8 cellular contexts compared by ENCODE assay signal in genomic region chr10:89302628-89303027, GRCh38. TPM values are rescaled to one million over a fixed set of nuclear protein-coding genes. Genes with fewer than 3 reads are reported as not detected.
A peak's percentile ranks its signal among the peaks of the same experiment; 100 is the strongest.
DNase-seq lines count a peak whose midpoint lies in the region; ATAC-seq and TF ChIP-seq lines count a peak whose summit lies in the region.

No MANE protein-coding gene starts in this region.

- peak overlapping the region; percentile 55 to 73 (median 64) for H3K4me3 ChIP-seq in BLaER1 treated with 17β-estradiol and CSF1 and Interleukin-3, amounts not matched to agents 10 nM and 100 nM
- H3K4me3 ChIP-seq in MM.1S (ENCODE audit: low read length) = no peak overlapping the region

- peak overlapping the region; percentile 69 to 85 (median 79) for H3K9ac ChIP-seq in BLaER1 treated with 17β-estradiol and CSF1 and Interleukin-3, amounts not matched to agents 10 nM and 100 nM
- no peak overlapping the region for H3K9ac ChIP-seq in MM.1S (ENCODE audit: low read length)

- peaks cover 0 to 8% (median 0%) of the 10 kb centered on the region in 11 experiments; a peak in 2 of 22 replicates for H4K20me1 ChIP-seq in BLaER1 treated with 17β-estradiol and CSF1 and Interleukin-3, amounts not matched to agents 10 nM and 100 nM
- no peaks in the 10 kb centered on the region for H4K20me1 ChIP-seq in MM.1S (ENCODE audit: insufficient read depth, low read length)

- peak overlapping the region; percentile 75 to 91 for H3K27ac Mint-ChIP-seq in natural killer cell treated with Interleukin-12 subunit alpha and Interleukin-12 subunit beta and Interleukin-15 and Interleukin-18, amount 100 ng/mL, for 72 hours

- no peaks in the 10 kb centered on the region for H3K79me2 ChIP-seq in MM.1S (ENCODE audit: low read length)

- H3K4me2 ChIP-seq in BLaER1 treated with 17β-estradiol and CSF1 and Interleukin-3, amounts not matched to agents 10 nM and 100 nM = peak overlapping the region; percentile 78 to 97 (median 94)
- peak overlapping the region; percentile 65; the same call in 1 of the 2 replicates for H3K4me2 ChIP-seq in MM.1S (ENCODE audit: low read depth, low read length)

- no peaks in the 10 kb centered on the region for H3K9me3 Mint-ChIP-seq in natural killer cell treated with Interleukin-12 subunit alpha and Interleukin-12 subunit beta and Interleukin-15 and Interleukin-18, amount 100 ng/mL, for 72 hours

- peaks cover 39 to 65% (median 46%) of the 10 kb centered on the region in 10 experiments for H3K4me1 ChIP-seq in BLaER1 treated with 17β-estradiol and CSF1 and Interleukin-3, amounts not matched to agents 10 nM and 100 nM
- peaks cover 6% of the 10 kb centered on the region; the same call in 1 of the 2 replicates for H3K4me1 ChIP-seq in MM.1S (ENCODE audit: low read length)

- DNase-seq in MM.1S (no peak), dermis blood vessel endothelial cell (peak; percentile 6), NCI-H2107 treated with DMSO at 0.1 percent for 48 hours (lab: John Stamatoyannopoulos, UW; ENCODE audit: unreplicated experiment) (no peak), activated gamma-delta T cell treated with Interleukin-2 at 50 U/mL for 16 hours (no peak)
- DNase-seq in natural killer cell treated with Interleukin-12 subunit alpha and Interleukin-12 subunit beta and Interleukin-15 and Interleukin-18, amount 100 ng/mL, for 72 hours (ENCODE audit: low spot score) = no peak

- H3K27me3 ChIP-seq in BLaER1 treated with 17β-estradiol and CSF1 and Interleukin-3, amounts not matched to agents 10 nM and 100 nM = no peaks in the 10 kb centered on the region
- H3K27me3 ChIP-seq in MM.1S (replicated peaks; ENCODE audit: insufficient read depth, low read length) = peaks cover 69% of the 10 kb centered on the region

- ATAC-seq in natural killer cell treated with Interleukin-12 subunit alpha and Interleukin-12 subunit beta and Interleukin-15 and Interleukin-18, amount 100 ng/mL, for 72 hours = no peak
- ATAC-seq in HG03457 (IDR thresholded peaks at IDR 0.05; ENCODE audit: unreplicated experiment) (no peak), GM19467 (IDR thresholded peaks at IDR 0.05; ENCODE audit: unreplicated experiment) (no peak)

- H3K9me3 ChIP-seq in BLaER1 treated with 17β-estradiol and CSF1 and Interleukin-3, amounts not matched to agents 10 nM and 100 nM (replicated peaks in 1 of 11) = peaks cover 0 to 38% (median 23%) of the 10 kb centered on the region in 11 experiments; a peak in 19 of 22 replicates
- no peaks in the 10 kb centered on the region for H3K9me3 ChIP-seq in MM.1S (replicated peaks; ENCODE audit: insufficient read depth, low read length)

- H2AFZ ChIP-seq in MM.1S (ENCODE audit: low read length) = no peak overlapping the region

- H3K36me3 Mint-ChIP-seq in natural killer cell treated with Interleukin-12 subunit alpha and Interleukin-12 subunit beta and Interleukin-15 and Interleukin-18, amount 100 ng/mL, for 72 hours = peaks cover 24% of the 10 kb centered on the region

- peaks cover 7 to 23% (median 20%) of the 10 kb centered on the region in 11 experiments; a peak in 19 of 22 replicates for H3K36me3 ChIP-seq in BLaER1 treated with 17β-estradiol and CSF1 and Interleukin-3, amounts not matched to agents 10 nM and 100 nM
- H3K36me3 ChIP-seq in MM.1S (replicated peaks; ENCODE audit: insufficient read depth, low read length) = no peaks in the 10 kb centered on the region

- peaks cover 14% of the 10 kb centered on the region; the same call in 1 of the 2 replicates for H3F3A ChIP-seq in MM.1S (ENCODE audit: insufficient read depth, low read length)

- peak overlapping the region; percentile 48 to 93 (median 88); a peak in 21 of 22 replicates for H3K27ac ChIP-seq in BLaER1 treated with 17β-estradiol and CSF1 and Interleukin-3, amounts not matched to agents 10 nM and 100 nM
- H3K27ac ChIP-seq in MM.1S (ENCODE audit: low read length) = no peak overlapping the region

- H3K4me1 Mint-ChIP-seq in natural killer cell treated with Interleukin-12 subunit alpha and Interleukin-12 subunit beta and Interleukin-15 and Interleukin-18, amount 100 ng/mL, for 72 hours (ENCODE audit: low read depth in 2 of 2) = peaks cover 36 to 47% of the 10 kb centered on the region in 2 donors

- no peak for TF ChIP-seq CTCF in MM.1S (IDR thresholded peaks at IDR 0.05; ENCODE audit: low read length)

- peak overlapping the region; percentile 93 for H3K4me3 Mint-ChIP-seq in natural killer cell treated with Interleukin-12 subunit alpha and Interleukin-12 subunit beta and Interleukin-15 and Interleukin-18, amount 100 ng/mL, for 72 hours

- H3K9me2 ChIP-seq in MM.1S (replicated peaks; ENCODE audit: insufficient read depth, low read length) = no peaks in the 10 kb centered on the region

- peaks cover 0 to 2% of the 10 kb centered on the region in 2 donors for H3K27me3 Mint-ChIP-seq in natural killer cell treated with Interleukin-12 subunit alpha and Interleukin-12 subunit beta and Interleukin-15 and Interleukin-18, amount 100 ng/mL, for 72 hours

RNA-seq across cellular contexts. Expression of gene IFIT2, which starts 0.8 kb away (rescaled TPM):
- total RNA-seq in dermis blood vessel endothelial cell = 9.6 and 23.7 TPM in 2 replicates
- 1 to 10 TPM; 1.5 to 1.7 TPM for total RNA-seq in natural killer cell treated with Interleukin-12 subunit alpha and Interleukin-12 subunit beta and Interleukin-15 and Interleukin-18, amount 100 ng/mL, for 72 hours

RNA-seq across cellular contexts. Expression of gene IFIT3, which starts 25.2 kb away (rescaled TPM):
- total RNA-seq in dermis blood vessel endothelial cell = 14.1 and 14.3 TPM in 2 replicates
- total RNA-seq in natural killer cell treated with Interleukin-12 subunit alpha and Interleukin-12 subunit beta and Interleukin-15 and Interleukin-18, amount 100 ng/mL, for 72 hours = 1 to 10 TPM; 2.6 to 3.0 TPM

RNA-seq across cellular contexts. Expression of gene LIPA, which starts 51.1 kb away (rescaled TPM):
- 86.2 and 101 TPM in 2 replicates for total RNA-seq in dermis blood vessel endothelial cell
- total RNA-seq in natural killer cell treated with Interleukin-12 subunit alpha and Interleukin-12 subunit beta and Interleukin-15 and Interleukin-18, amount 100 ng/mL, for 72 hours = 10 to 100 TPM; 13.0 to 24.8 TPM
